Comparison of ENCODE assay signal across 17 cellular contexts in genomic region chr11:60701509-60701818, GRCh38. TPM values are rescaled to one million over a fixed set of nuclear protein-coding genes. Genes with fewer than 3 reads are reported as not detected.
A peak's percentile ranks its signal among the peaks of the same experiment; 100 is the strongest.
DNase-seq lines count a peak whose midpoint lies in the region; ATAC-seq, FAIRE-seq and TF ChIP-seq lines count a peak whose summit lies in the region.
"Had no signal": no experiment of that assay in that cellular context is flagged by ENCODE, and none has a peak within 500 bp of the region (broad histone marks: within the 10 kb centered on the region; RNA-seq: fewer than 3 reads in every experiment).

No MANE protein-coding gene starts in this region.

- WGBS in GM12878 (ENCODE audit: insufficient coverage, insufficient replicate concordance, low lambda C conversion rate, missing lambda C conversion rate): 35% methylated on average over 3 of the region's 3 CpGs
- WGBS in spleen, 5 donors: 69 to 79% (median 73%) methylated on average over 3 of the region's 3 CpGs

- H3K4me3 ChIP-seq in HCT116 (replicated peaks in 1 of 2; ENCODE audit: low read depth in 1 of 2, low read length in 2 of 2) (no peak overlapping the region), OCI-LY1 (ENCODE audit: low read depth, low read length, poor library complexity, severe bottlenecking) (no peak overlapping the region), GM12878 (no peak overlapping the region), spleen (no peak overlapping the region)
- H3K4me3 ChIP-seq: A549, BLaER1 had no signal

- RAD21 ChIA-PET in HCT116 (lab: Charles Lee; ENCODE audit: low non-redundant PET in 1 of 2, low total read pairs in 2 of 2, uncharacterized antibody in 2 of 2, unreplicated experiment in 2 of 2): no interaction called here
- RAD21 ChIA-PET in GM12878 (lab: Charles Lee; ENCODE audit: unreplicated experiment): interaction anchor here (2.1 to 2.9 kb wide), 4 partner anchors 55 to 186 kb away, joined by 6 to 21 read pairs (median 8); partner anchors contain the start of gene MS4A15

- TF ChIP-seq POLR2A in HCT116 (IDR thresholded peaks at IDR 0.05; ENCODE audit: borderline replicate concordance, extremely low read depth, insufficient read depth, insufficient read length) (no peak), GM12878 (IDR thresholded peaks at IDR 0.05; ENCODE audit: low read depth, low read length) (no peak), spleen (IDR thresholded peaks at IDR 0.05) (no peak)

- H3K4me1 ChIP-seq in HCT116 (ENCODE audit: control insufficient read depth in 1 of 2, insufficient read depth in 2 of 2, low read length in 2 of 2) (peaks cover 0 to 3% of the 10 kb centered on the region in 2 experiments; a peak in 2 of 4 replicates), OCI-LY1 (ENCODE audit: insufficient read depth, low read length, severe bottlenecking) (no peaks in the 10 kb centered on the region), GM12878 (ENCODE audit: control insufficient read depth, insufficient read depth, low read length) (no peaks in the 10 kb centered on the region), spleen (no peaks in the 10 kb centered on the region)
- H3K4me1 ChIP-seq: A549 had no signal

- H4K20me1 ChIP-seq in HCT116 (ENCODE audit: insufficient read depth) (no peaks in the 10 kb centered on the region), OCI-LY1 (ENCODE audit: insufficient read depth, low read length) (no peaks in the 10 kb centered on the region), GM12878 (ENCODE audit: control insufficient read depth, insufficient read depth) (no peaks in the 10 kb centered on the region)
- H4K20me1 ChIP-seq: BLaER1 had no signal

- H3K27ac ChIP-seq in HCT116 (ENCODE audit: low read depth, low read length) (no peak overlapping the region), OCI-LY1 (ENCODE audit: low read depth, low read length, poor library complexity, severe bottlenecking) (no peak overlapping the region), GM12878 (ENCODE audit: control insufficient read depth, insufficient read depth) (no peak overlapping the region), spleen (no peak overlapping the region)
- H3K27ac ChIP-seq: A549, BLaER1 had no signal

- H3K9me2 ChIP-seq in HCT116 (ENCODE audit: insufficient read depth) (no peaks in the 10 kb centered on the region), OCI-LY1 (ENCODE audit: low read depth, low read length) (no peaks in the 10 kb centered on the region)

- TF ChIP-seq RAD21 in HCT116 (IDR thresholded peaks at IDR 0.05; ENCODE audit: low read depth) (no peak), GM12878 (IDR thresholded peaks at IDR 0.05; ENCODE audit: insufficient read depth, low read depth, low read length) (no peak)

- H3K36me3 ChIP-seq in HCT116 (ENCODE audit: control insufficient read depth in 1 of 2, insufficient read depth in 2 of 2, low read length in 2 of 2) (no peaks in the 10 kb centered on the region), OCI-LY1 (ENCODE audit: insufficient read depth, low read length) (no peaks in the 10 kb centered on the region), GM12878 (ENCODE audit: control insufficient read depth in 2 of 2, insufficient read depth in 2 of 2, low read length in 1 of 2) (no peaks in the 10 kb centered on the region), spleen (no peaks in the 10 kb centered on the region)
- H3K36me3 ChIP-seq: BLaER1 had no signal

- ATAC-seq in HCT116 (no peak), GM12878 (no peak), GM19035 (IDR thresholded peaks at IDR 0.05; ENCODE audit: unreplicated experiment) (no peak), GM18868 (IDR thresholded peaks at IDR 0.05; ENCODE audit: unreplicated experiment) (no peak)
- ATAC-seq: Right ventricle myocardium inferior had no signal

- H3K4me3 Mint-ChIP-seq in neural crest cell: no peak overlapping the region
- H3K4me3 Mint-ChIP-seq: CD8-positive, alpha-beta memory T cell; IgD-negative memory B cell had no signal

- POLR2A ChIA-PET in HCT116 (lab: Charles Lee): no interaction called here
- POLR2A ChIA-PET in GM12878 (lab: Charles Lee): interaction anchor here (1.6 kb wide), 1 partner anchor 62 kb away, joined by 6 read pairs; no protein-coding TSS in a partner anchor

- in situ Hi-C loops in GM12878 (cut with MboI): no loop called here

- CTCF ChIA-PET in HCT116 (lab: Charles Lee) (interaction anchor here (0.9 to 1.3 kb wide), 6 partner anchors 9 to 186 kb away, joined by 3 to 7 read pairs (median 3); partner anchors contain the start of gene MS4A15), GM12878 (lab: Yijun Ruan, JAX) (interaction anchor here (0.9 to 5.6 kb wide), 17 partner anchors 10 to 198 kb away, joined by 3 to 84 read pairs (median 4); partner anchors contain the start of gene MS4A15)

- no peak for TF ChIP-seq EP300 in GM12878 (IDR thresholded peaks at IDR 0.05; ENCODE audit: borderline replicate concordance in 1 of 2, control insufficient read depth in 1 of 2, low read depth in 2 of 2, low read length in 2 of 2)

- no peak overlapping the region for H3K9ac ChIP-seq in HCT116 (ENCODE audit: low read length)
- no peak overlapping the region for H3K9ac ChIP-seq in OCI-LY1 (ENCODE audit: low read length)
- H3K9ac ChIP-seq in GM12878 (ENCODE audit: control insufficient read depth, insufficient read depth, low read length): no peak overlapping the region
- H3K9ac ChIP-seq: BLaER1 had no signal

- H3K4me1 Mint-ChIP-seq in neural crest cell: peaks cover 8% of the 10 kb centered on the region
- H3K4me1 Mint-ChIP-seq: CD8-positive, alpha-beta memory T cell had no signal

- no peaks in the 10 kb centered on the region for H3K9me3 Mint-ChIP-seq in neural crest cell
- H3K9me3 Mint-ChIP-seq: CD8-positive, alpha-beta memory T cell; IgD-negative memory B cell had no signal

- TF ChIP-seq CTCF in HCT116 (IDR thresholded peaks at IDR 0.05 in 2 of 3, conservative IDR thresholded peaks at IDR 0.05 in 1 of 3; ENCODE audit: borderline replicate concordance in 1 of 3, insufficient read depth in 1 of 3, low read depth in 2 of 3, low read length in 2 of 3) (0 out of 6 replicates have a peak, but pooled peaks of 1 of the 3 experiments have one; percentile 0), OCI-LY1 (IDR thresholded peaks at IDR 0.05; ENCODE audit: low read length) (0 out of 2 replicates have a peak, but pooled peaks have one; percentile 1), GM12878 (IDR thresholded peaks at IDR 0.05 in 2 of 3, conservative IDR thresholded peaks at IDR 0.05 in 1 of 3; ENCODE audit: control insufficient read depth in 2 of 3, extremely low read depth in 1 of 3, insufficient read depth in 1 of 3, low read depth in 3 of 3, low read length in 3 of 3) (no peak), neural crest cell (conservative IDR thresholded peaks at IDR 0.05) (no peak), spleen (IDR thresholded peaks at IDR 0.05 in 8 of 11, conservative IDR thresholded peaks at IDR 0.05 in 3 of 11) (no peak)

- intact Hi-C loops in HCT116 (cut with micrococcal nuclease): loop anchor here (1.0 to 5.0 kb wide), 2 partner anchors 55 to 186 kb away; partner anchors contain the start of gene MS4A15
- intact Hi-C loops in GM12878 (cut with micrococcal nuclease; ENCODE audit: unreplicated experiment): loop anchor here (1.0 to 5.0 kb wide), 3 partner anchors 62 to 196 kb away; no protein-coding TSS in a partner anchor
- intact Hi-C loops in spleen (cut with DNase I; ENCODE audit: low total_unique reads): no loop called here

- H3K36me3 Mint-ChIP-seq in neural crest cell (ENCODE audit: low read depth): no peaks in the 10 kb centered on the region
- H3K36me3 Mint-ChIP-seq: CD8-positive, alpha-beta memory T cell; IgD-negative memory B cell had no signal

- no peak for DNase-seq in HCT116 (ENCODE audit: low read depth, low spot score)
- no peak for DNase-seq in GM12878 (ENCODE audit: low read depth, low spot score)
- no peak for DNase-seq in neural crest cell (ENCODE audit: low read depth, low spot score)
- DNase-seq in spleen: no peak
- no peak for DNase-seq in GDM1 (lab: John Stamatoyannopoulos, UW)
- DNase-seq: CD8-positive, alpha-beta memory T cell; NCI-H510A had no signal

- H2AFZ ChIP-seq in HCT116 (ENCODE audit: low read depth, low read length, poor library complexity, severe bottlenecking) (peak overlapping the region; percentile 19), OCI-LY1 (ENCODE audit: low read length) (no peak overlapping the region), GM12878 (ENCODE audit: control insufficient read depth, low read depth, low read length) (no peak overlapping the region)

- H3K9me3 ChIP-seq in HCT116 (ENCODE audit: control insufficient read depth in 1 of 2, insufficient read depth in 1 of 2, low read depth in 1 of 2, low read length in 2 of 2) (no peaks in the 10 kb centered on the region), OCI-LY1 (ENCODE audit: low read length) (no peaks in the 10 kb centered on the region), GM12878 (replicated peaks; ENCODE audit: control insufficient read depth, insufficient read depth, low read length) (no peaks in the 10 kb centered on the region), spleen (no peaks in the 10 kb centered on the region)
- H3K9me3 ChIP-seq: A549, BLaER1 had no signal

- H3K27me3 Mint-ChIP-seq in neural crest cell (ENCODE audit: low read depth): peaks cover 8% of the 10 kb centered on the region

- SMC1A ChIA-PET in GM12878 (lab: Charles Lee; ENCODE audit: uncharacterized antibody, unreplicated experiment): interaction anchor here (0.6 to 5.0 kb wide), 15 partner anchors 13 to 338 kb away, joined by 3 to 45 read pairs (median 4); partner anchors contain the start of gene MS4A15

- H3K27me3 ChIP-seq in HCT116 (ENCODE audit: insufficient read depth, low read length) (no peaks in the 10 kb centered on the region), OCI-LY1 (ENCODE audit: insufficient read depth, low read length) (no peaks in the 10 kb centered on the region), GM12878 (replicated peaks in 1 of 2; ENCODE audit: control insufficient read depth in 2 of 2, insufficient read depth in 2 of 2, low read length in 1 of 2) (no peaks in the 10 kb centered on the region), spleen (replicated peaks in 1 of 7) (no peaks in the 10 kb centered on the region)
- H3K27me3 ChIP-seq: BLaER1 had no signal

- H3F3A ChIP-seq in OCI-LY1 (ENCODE audit: insufficient read depth, low read length): no peaks in the 10 kb centered on the region

- peak overlapping the region; percentile 65 for H3K27ac Mint-ChIP-seq in neural crest cell (ENCODE audit: unreplicated experiment)
- H3K27ac Mint-ChIP-seq: CD8-positive, alpha-beta memory T cell; IgD-negative memory B cell had no signal

- H3K79me2 ChIP-seq in HCT116 (ENCODE audit: insufficient read depth, low read length) (no peaks in the 10 kb centered on the region), OCI-LY1 (ENCODE audit: insufficient read depth, low read length) (no peaks in the 10 kb centered on the region), GM12878 (ENCODE audit: control insufficient read depth, insufficient read depth, low read length) (no peaks in the 10 kb centered on the region)

- no TSS peak for BruUV-seq in HCT116 (replicated peaks; lab: Mats Ljungman, UMichigan)
- BruUV-seq in GM12878 (replicated peaks; lab: Mats Ljungman, UMichigan): no TSS peak

- FAIRE-seq in GM12878 (lab: Jason Lieb, UNC): peak; percentile 18
- FAIRE-seq: A549, HTR-8/SVneo had no signal

- H3K4me2 ChIP-seq in HCT116 (ENCODE audit: low read length) (peak overlapping the region; percentile 31), OCI-LY1 (ENCODE audit: low read length) (no peak overlapping the region), GM12878 (ENCODE audit: control insufficient read depth, insufficient read depth) (no peak overlapping the region)
- H3K4me2 ChIP-seq: A549, BLaER1 had no signal

RNA-seq across cellular contexts. Expression of gene MS4A8, which starts 2.1 kb away (rescaled TPM):
- total RNA-seq in HCT116 (2021; ENCODE audit: unreplicated experiment) (0.17 TPM), GM12878 (2014; rRNA removed) (not detected in 2 replicates), GM12878 (2014; rRNA removed; fragmentation: Illumina TruSeq; extraction: Trizol) (not detected in 2 replicates), GM12878 (2021) (not detected in 2 replicates), neural crest cell (not detected in 2 replicates), spleen (not detected)
- not detected in 2 replicates for polyA plus RNA-seq in HCT116 (2012)
- total RNA-seq in GM12878 (2013; cell fraction: nucleolus; rRNA removed): not detected in 2 replicates
- not detected for polyA plus RNA-seq in GM12878 (2011; ENCODE audit: low read depth)
- polyA plus RNA-seq in GM12878 (2011; rRNA removed) (0.04 TPM in 1 of 2 replicates, not detected in the other), GM12878 (2014; fragmentation: Illumina TruSeq; extraction: Trizol) (not detected in 2 replicates), GM12878 (2014; fragmentation: Nextera tagmentation; extraction: Ambion mirVana) (not detected), GM12878 (2014; rRNA removed) (not detected in 2 replicates), GM12878 (2016; fragmentation: Nextera tagmentation; extraction: Ambion mirVana) (not detected), spleen (under 1 TPM in 1 of 3 donors, not detected in 2; 0.19 TPM)
- polyA plus RNA-seq in GM12878 (2011; cell fraction: cytosol; rRNA removed): 0.03 TPM in 1 of 2 replicates, not detected in the other
- polyA plus RNA-seq in GM12878 (2011; cell fraction: nucleus; rRNA removed): not detected in 2 replicates
- not detected in 2 replicates for polyA plus RNA-seq in GM12878 (2012)
- not detected in 2 replicates for polyA minus RNA-seq in GM12878 (2011; rRNA and poly(A)+ RNA removed)
- not detected in 2 replicates for polyA minus RNA-seq in GM12878 (2011; cell fraction: cytosol; rRNA and poly(A)+ RNA removed)
- polyA minus RNA-seq in GM12878 (2011; cell fraction: nucleus; rRNA and poly(A)+ RNA removed): not detected in 2 replicates
- total RNA-seq: CD8-positive, alpha-beta memory T cell; H7; Right ventricle myocardium inferior; SK-MEL-5 had no signal
- polyA plus RNA-seq: A549; CD8-positive, alpha-beta memory T cell; IgD-negative memory B cell had no signal

RNA-seq across cellular contexts. Expression of gene MS4A18, which starts 23.1 kb away (rescaled TPM):
- total RNA-seq in HCT116 (2021; ENCODE audit: unreplicated experiment) (not detected), GM12878 (2014; rRNA removed) (not detected in 2 replicates), GM12878 (2014; rRNA removed; fragmentation: Illumina TruSeq; extraction: Trizol) (not detected in 2 replicates), GM12878 (2021) (not detected in 2 replicates), neural crest cell (not detected in 2 replicates), spleen (not detected)
- polyA plus RNA-seq in HCT116 (2012): not detected in 2 replicates
- total RNA-seq in GM12878 (2013; cell fraction: nucleolus; rRNA removed): not detected in 2 replicates
- not detected for polyA plus RNA-seq in GM12878 (2011; ENCODE audit: low read depth)
- polyA plus RNA-seq in GM12878 (2011; rRNA removed) (not detected in 2 replicates), GM12878 (2014; fragmentation: Illumina TruSeq; extraction: Trizol) (not detected in 2 replicates), GM12878 (2014; fragmentation: Nextera tagmentation; extraction: Ambion mirVana) (not detected), GM12878 (2014; rRNA removed) (not detected in 2 replicates), GM12878 (2016; fragmentation: Nextera tagmentation; extraction: Ambion mirVana) (not detected), spleen (not detected)
- polyA plus RNA-seq in GM12878 (2011; cell fraction: cytosol; rRNA removed): not detected in 2 replicates
- not detected in 2 replicates for polyA plus RNA-seq in GM12878 (2011; cell fraction: nucleus; rRNA removed)
- polyA plus RNA-seq in GM12878 (2012): not detected in 2 replicates
- not detected in 2 replicates for polyA minus RNA-seq in GM12878 (2011; rRNA and poly(A)+ RNA removed)
- polyA minus RNA-seq in GM12878 (2011; cell fraction: cytosol; rRNA and poly(A)+ RNA removed): not detected in 2 replicates
- not detected in 2 replicates for polyA minus RNA-seq in GM12878 (2011; cell fraction: nucleus; rRNA and poly(A)+ RNA removed)
- total RNA-seq: CD8-positive, alpha-beta memory T cell; H7; Right ventricle myocardium inferior; SK-MEL-5 had no signal
- polyA plus RNA-seq: A549; CD8-positive, alpha-beta memory T cell; IgD-negative memory B cell had no signal

RNA-seq across cellular contexts. Expression of gene MS4A15, which starts 55.2 kb away (rescaled TPM):
- total RNA-seq in HCT116 (2021; ENCODE audit: unreplicated experiment): 1.5 TPM
- polyA plus RNA-seq in HCT116 (2012): 1.8 and 2.1 TPM in 2 replicates
- not detected in 2 replicates for total RNA-seq in GM12878 (2013; cell fraction: nucleolus; rRNA removed)
- total RNA-seq in GM12878 (2014; rRNA removed): 0.27 and 0.62 TPM in 2 replicates
- 0.18 and 0.45 TPM in 2 replicates for total RNA-seq in GM12878 (2014; rRNA removed; fragmentation: Illumina TruSeq; extraction: Trizol)
- 0.46 and 0.56 TPM in 2 replicates for total RNA-seq in GM12878 (2021)
- polyA plus RNA-seq in GM12878 (2011; ENCODE audit: low read depth): 0.34 TPM
- polyA plus RNA-seq in GM12878 (2011; rRNA removed): 0.22 and 0.35 TPM in 2 replicates
- 0.47 and 0.70 TPM in 2 replicates for polyA plus RNA-seq in GM12878 (2011; cell fraction: cytosol; rRNA removed)
- 0.76 and 1.5 TPM in 2 replicates for polyA plus RNA-seq in GM12878 (2011; cell fraction: nucleus; rRNA removed)
- polyA plus RNA-seq in GM12878 (2012): 0.23 and 0.34 TPM in 2 replicates
- 0.71 TPM in 1 of 2 replicates, not detected in the other for polyA plus RNA-seq in GM12878 (2014; fragmentation: Illumina TruSeq; extraction: Trizol)
- under 1 TPM; 0.05 to 0.08 TPM for polyA plus RNA-seq in GM12878 (2014; fragmentation: Nextera tagmentation; extraction: Ambion mirVana)
- 0.22 and 0.55 TPM in 2 replicates for polyA plus RNA-seq in GM12878 (2014; rRNA removed)
- under 1 TPM; 0.62 to 0.84 TPM for polyA plus RNA-seq in GM12878 (2016; fragmentation: Nextera tagmentation; extraction: Ambion mirVana)
- 0.36 TPM in 1 of 2 replicates, not detected in the other for polyA minus RNA-seq in GM12878 (2011; rRNA and poly(A)+ RNA removed)
- polyA minus RNA-seq in GM12878 (2011; cell fraction: cytosol; rRNA and poly(A)+ RNA removed): 0.83 and 1.3 TPM in 2 replicates
- polyA minus RNA-seq in GM12878 (2011; cell fraction: nucleus; rRNA and poly(A)+ RNA removed): 0.67 and 0.73 TPM in 2 replicates
- total RNA-seq in neural crest cell: not detected in 2 replicates
- not detected for total RNA-seq in spleen
- not detected for polyA plus RNA-seq in spleen
- total RNA-seq: CD8-positive, alpha-beta memory T cell; Right ventricle myocardium inferior; SK-MEL-5 had no signal
- polyA plus RNA-seq: A549; CD8-positive, alpha-beta memory T cell; IgD-negative memory B cell had no signal
